ENCODE assay signal across 8 cellular contexts in genomic region chr21:34243562-34243961, GRCh38.
DNase-seq lines count a peak whose midpoint lies in the region; ATAC-seq and TF ChIP-seq lines count a peak whose summit lies in the region.

No MANE protein-coding gene starts in this region.

- H3K9me3 ChIP-seq in suprapubic skin: peaks cover 10% of the 10 kb centered on the region

- no peak overlapping the region for H3K9ac ChIP-seq in KMS-11

- H3K4me1 Mint-ChIP-seq in WTC11: peaks cover 2% of the 10 kb centered on the region; the same call in 1 of the 2 replicates
- no peaks in the 10 kb centered on the region for H3K4me1 Mint-ChIP-seq in immature natural killer cell

- TF ChIP-seq POLR2A in suprapubic skin (IDR thresholded peaks at IDR 0.05) (no peak), lower leg skin (IDR thresholded peaks at IDR 0.05) (no peak)

- no peak overlapping the region for H3K27ac ChIP-seq in KMS-11
- no peak overlapping the region for H3K27ac ChIP-seq in suprapubic skin

- no peak for TF ChIP-seq EP300 in suprapubic skin (IDR thresholded peaks at IDR 0.05)

- WGBS in suprapubic skin: 91% methylated on average over 1 of the region's 1 CpG
- 83 to 88% methylated on average over 1 of the region's 1 CpG for WGBS in lower leg skin, 2 donors

- peak; percentile 55 for DNase-seq in ELF-1 (ENCODE audit: low read depth, low spot score)
- peak; percentile 50 for DNase-seq in WTC11 (ENCODE audit: low spot score)
- DNase-seq in iPS DF 4.7 (ENCODE audit: extremely low read depth, low spot score): peak; percentile 38
- DNase-seq in immature natural killer cell: no peak
- DNase-seq in suprapubic skin (ENCODE audit: low spot score in 2 of 2): no peak
- DNase-seq in lower leg skin (ENCODE audit: low spot score in 2 of 2): no peak

- TF ChIP-seq CTCF in KMS-11 (conservative IDR thresholded peaks at IDR 0.05; ENCODE audit: low read depth, low read length) (peak; percentile 42), WTC11 (IDR thresholded peaks at IDR 0.05) (0 out of 2 replicates have a peak, but pooled peaks have one; percentile 38), suprapubic skin (IDR thresholded peaks at IDR 0.05) (peak in 1 of 2 donors; percentile 30), lower leg skin (IDR thresholded peaks at IDR 0.05) (no peak)

- H3K27me3 ChIP-seq in KMS-11 (ENCODE audit: insufficient read depth, low read depth) (no peaks in the 10 kb centered on the region), suprapubic skin (peaks cover 2% of the 10 kb centered on the region)

- H3K27ac Mint-ChIP-seq in WTC11 (no peak overlapping the region), immature natural killer cell (no peak overlapping the region)

- CTCF ChIA-PET in WTC11 (lab: Charles Lee): interaction anchor here (0.5 to 3.0 kb wide), 6 partner anchors 8 to 320 kb away, joined by 3 to 12 read pairs (median 4); no protein-coding TSS in a partner anchor

- no peak overlapping the region for H2AFZ ChIP-seq in KMS-11 (ENCODE audit: low read depth)

- no peak overlapping the region for H3K4me3 Mint-ChIP-seq in WTC11
- no peak overlapping the region for H3K4me3 Mint-ChIP-seq in immature natural killer cell

- no peaks in the 10 kb centered on the region for H3K79me2 ChIP-seq in KMS-11 (ENCODE audit: insufficient read depth, low read depth)

- POLR2A ChIA-PET in WTC11 (lab: Charles Lee): no interaction called here

- intact Hi-C loops in lower leg skin (cut with DNase I; ENCODE audit: low total_unique reads): no loop called here

- H3K9me3 Mint-ChIP-seq in WTC11 (peaks cover 20% of the 10 kb centered on the region), immature natural killer cell (peaks cover 0 to 2% (median 0%) of the 10 kb centered on the region in 6 donors)

- no peaks in the 10 kb centered on the region for H4K20me1 ChIP-seq in KMS-11 (ENCODE audit: insufficient read depth)

- no peak overlapping the region for H3K4me2 ChIP-seq in KMS-11

- H3K4me3 ChIP-seq in KMS-11 (IDR thresholded peaks at IDR 0.05; ENCODE audit: insufficient read depth, low read depth, low read length) (no peak overlapping the region), suprapubic skin (no peak overlapping the region), lower leg skin (ENCODE audit: low read depth, poor library complexity, severe bottlenecking) (no peak overlapping the region)

- H3K27me3 Mint-ChIP-seq in WTC11 (ENCODE audit: low read depth): no peaks in the 10 kb centered on the region; the same call in 1 of the 2 replicates
- peaks cover 0 to 3% (median 0%) of the 10 kb centered on the region in 3 donors for H3K27me3 Mint-ChIP-seq in immature natural killer cell (ENCODE audit: low read depth in 3 of 3)

- H3K36me3 Mint-ChIP-seq in WTC11: peaks cover 18% of the 10 kb centered on the region
- no peaks in the 10 kb centered on the region for H3K36me3 Mint-ChIP-seq in immature natural killer cell

- H3K4me1 ChIP-seq in KMS-11 (ENCODE audit: low read depth, poor library complexity, severe bottlenecking) (no peaks in the 10 kb centered on the region), suprapubic skin (no peaks in the 10 kb centered on the region)

- H3K36me3 ChIP-seq in KMS-11 (ENCODE audit: insufficient read depth) (no peaks in the 10 kb centered on the region), suprapubic skin (no peaks in the 10 kb centered on the region)

- ATAC-seq in WTC11 (peak; percentile 82), GM21526 (IDR thresholded peaks at IDR 0.05; ENCODE audit: low FRiP score, unreplicated experiment) (no peak)

TF ChIP-seq in WTC11, 78 proteins besides CTCF, POLR2A, EP300 and RAD21:
- TF ChIP-seq RORB (CRISPR knock-in tag; IDR thresholded peaks at IDR 0.05): no peak
- TF ChIP-seq TP53 (CRISPR knock-in tag; IDR thresholded peaks at IDR 0.05): no peak
- TF ChIP-seq FOXK1 (CRISPR knock-in tag; IDR thresholded peaks at IDR 0.05): no peak
- TF ChIP-seq, protein P1, sequence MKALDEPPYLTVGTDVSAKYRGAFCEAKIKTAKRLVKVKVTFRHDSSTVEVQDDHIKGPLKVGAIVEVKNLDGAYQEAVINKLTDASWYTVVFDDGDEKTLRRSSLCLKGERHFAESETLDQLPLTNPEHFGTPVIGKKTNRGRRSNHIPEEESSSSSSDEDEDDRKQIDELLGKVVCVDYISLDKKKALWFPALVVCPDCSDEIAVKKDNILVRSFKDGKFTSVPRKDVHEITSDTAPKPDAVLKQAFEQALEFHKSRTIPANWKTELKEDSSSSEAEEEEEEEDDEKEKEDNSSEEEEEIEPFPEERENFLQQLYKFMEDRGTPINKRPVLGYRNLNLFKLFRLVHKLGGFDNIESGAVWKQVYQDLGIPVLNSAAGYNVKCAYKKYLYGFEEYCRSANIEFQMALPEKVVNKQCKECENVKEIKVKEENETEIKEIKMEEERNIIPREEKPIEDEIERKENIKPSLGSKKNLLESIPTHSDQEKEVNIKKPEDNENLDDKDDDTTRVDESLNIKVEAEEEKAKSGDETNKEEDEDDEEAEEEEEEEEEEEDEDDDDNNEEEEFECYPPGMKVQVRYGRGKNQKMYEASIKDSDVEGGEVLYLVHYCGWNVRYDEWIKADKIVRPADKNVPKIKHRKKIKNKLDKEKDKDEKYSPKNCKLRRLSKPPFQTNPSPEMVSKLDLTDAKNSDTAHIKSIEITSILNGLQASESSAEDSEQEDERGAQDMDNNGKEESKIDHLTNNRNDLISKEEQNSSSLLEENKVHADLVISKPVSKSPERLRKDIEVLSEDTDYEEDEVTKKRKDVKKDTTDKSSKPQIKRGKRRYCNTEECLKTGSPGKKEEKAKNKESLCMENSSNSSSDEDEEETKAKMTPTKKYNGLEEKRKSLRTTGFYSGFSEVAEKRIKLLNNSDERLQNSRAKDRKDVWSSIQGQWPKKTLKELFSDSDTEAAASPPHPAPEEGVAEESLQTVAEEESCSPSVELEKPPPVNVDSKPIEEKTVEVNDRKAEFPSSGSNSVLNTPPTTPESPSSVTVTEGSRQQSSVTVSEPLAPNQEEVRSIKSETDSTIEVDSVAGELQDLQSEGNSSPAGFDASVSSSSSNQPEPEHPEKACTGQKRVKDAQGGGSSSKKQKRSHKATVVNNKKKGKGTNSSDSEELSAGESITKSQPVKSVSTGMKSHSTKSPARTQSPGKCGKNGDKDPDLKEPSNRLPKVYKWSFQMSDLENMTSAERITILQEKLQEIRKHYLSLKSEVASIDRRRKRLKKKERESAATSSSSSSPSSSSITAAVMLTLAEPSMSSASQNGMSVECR (CRISPR knock-in tag; IDR thresholded peaks at IDR 0.05; ENCODE audit: borderline replicate concordance): no peak
- TF ChIP-seq, protein P2, sequence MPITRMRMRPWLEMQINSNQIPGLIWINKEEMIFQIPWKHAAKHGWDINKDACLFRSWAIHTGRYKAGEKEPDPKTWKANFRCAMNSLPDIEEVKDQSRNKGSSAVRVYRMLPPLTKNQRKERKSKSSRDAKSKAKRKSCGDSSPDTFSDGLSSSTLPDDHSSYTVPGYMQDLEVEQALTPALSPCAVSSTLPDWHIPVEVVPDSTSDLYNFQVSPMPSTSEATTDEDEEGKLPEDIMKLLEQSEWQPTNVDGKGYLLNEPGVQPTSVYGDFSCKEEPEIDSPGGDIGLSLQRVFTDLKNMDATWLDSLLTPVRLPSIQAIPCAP (CRISPR knock-in tag; IDR thresholded peaks at IDR 0.05): no peak
- TF ChIP-seq ZBTB21 (CRISPR knock-in tag; IDR thresholded peaks at IDR 0.05; ENCODE audit: borderline replicate concordance): no peak
- TF ChIP-seq, protein P3, sequence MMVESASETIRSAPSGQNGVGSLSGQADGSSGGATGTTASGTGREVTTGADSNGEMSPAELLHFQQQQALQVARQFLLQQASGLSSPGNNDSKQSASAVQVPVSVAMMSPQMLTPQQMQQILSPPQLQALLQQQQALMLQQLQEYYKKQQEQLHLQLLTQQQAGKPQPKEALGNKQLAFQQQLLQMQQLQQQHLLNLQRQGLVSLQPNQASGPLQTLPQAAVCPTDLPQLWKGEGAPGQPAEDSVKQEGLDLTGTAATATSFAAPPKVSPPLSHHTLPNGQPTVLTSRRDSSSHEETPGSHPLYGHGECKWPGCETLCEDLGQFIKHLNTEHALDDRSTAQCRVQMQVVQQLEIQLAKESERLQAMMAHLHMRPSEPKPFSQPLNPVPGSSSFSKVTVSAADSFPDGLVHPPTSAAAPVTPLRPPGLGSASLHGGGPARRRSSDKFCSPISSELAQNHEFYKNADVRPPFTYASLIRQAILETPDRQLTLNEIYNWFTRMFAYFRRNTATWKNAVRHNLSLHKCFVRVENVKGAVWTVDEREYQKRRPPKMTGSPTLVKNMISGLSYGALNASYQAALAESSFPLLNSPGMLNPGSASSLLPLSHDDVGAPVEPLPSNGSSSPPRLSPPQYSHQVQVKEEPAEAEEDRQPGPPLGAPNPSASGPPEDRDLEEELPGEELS (CRISPR knock-in tag; IDR thresholded peaks at IDR 0.05): no peak
- TF ChIP-seq ZBTB43 (CRISPR knock-in tag; IDR thresholded peaks at IDR 0.05): no peak
- no peak for TF ChIP-seq CREM (CRISPR knock-in tag; IDR thresholded peaks at IDR 0.05)
- TF ChIP-seq CBFB (CRISPR knock-in tag; IDR thresholded peaks at IDR 0.05; ENCODE audit: low read depth): no peak
- TF ChIP-seq ZNF138 (CRISPR knock-in tag; conservative IDR thresholded peaks at IDR 0.05): no peak
- TF ChIP-seq NFATC4 (CRISPR knock-in tag; IDR thresholded peaks at IDR 0.05): no peak

Comparison
In these comparisons a context has a peak if more than half of its experiments do, and no peak if none do; other contexts are left out.
1. DNase-seq: peak in ELF-1 (single experiment), WTC11 (single experiment) and iPS DF 4.7 (single experiment); none in immature natural killer cell (0 of 3), suprapubic skin (0 of 2) and lower leg skin (0 of 2).
2. CTCF ChIP-seq: peak in KMS-11 (single experiment) and WTC11 (single experiment); none in lower leg skin (0 of 3).